In genomic region chr5:165783024-165783423, GRCh38 we compare ENCODE assay signal across 18 cellular contexts.
DNase-seq lines count a peak whose midpoint lies in the region; ATAC-seq, FAIRE-seq and TF ChIP-seq lines count a peak whose summit lies in the region.
"Had no signal": no experiment of that assay in that cellular context is flagged by ENCODE, and none has a peak within 500 bp of the region (broad histone marks: within the 10 kb centered on the region; RNA-seq: fewer than 3 reads in every experiment).

No MANE protein-coding gene starts in this region.

- no peak overlapping the region for H3K4me3 ChIP-seq in PC-3 (ENCODE audit: low read length)
- H3K4me3 ChIP-seq: BLaER1 treated with 17β-estradiol and CSF1 and Interleukin-3, amounts not matched to agents 10 nM and 100 nM; GM12878; GM23248; HAP-1 had no signal

- H3K9me3 ChIP-seq in PC-3 (ENCODE audit: low read length): no peaks in the 10 kb centered on the region
- H3K9me3 ChIP-seq: BLaER1 treated with 17β-estradiol and CSF1 and Interleukin-3, amounts not matched to agents 10 nM and 100 nM; HAP-1 had no signal

- FAIRE-seq in colon (lab: Jason Lieb, UNC): peak; percentile 31
- FAIRE-seq: GM12878, GM19239 had no signal

- peak; percentile 94 for ATAC-seq in PC-3
- ATAC-seq in GM21529 (IDR thresholded peaks at IDR 0.05; ENCODE audit: unreplicated experiment): no peak
- ATAC-seq: GM12878 had no signal

- BruUV-seq in PC-3 (replicated peaks; lab: Mats Ljungman, UMichigan): no TSS peak

- H3K9me2 ChIP-seq in PC-3 (replicated peaks; ENCODE audit: low read length): no peaks in the 10 kb centered on the region

- no peaks in the 10 kb centered on the region for H3F3A ChIP-seq in PC-3 (ENCODE audit: low read length, unreplicated experiment)

- intact Hi-C loops in PC-3 (cut with micrococcal nuclease): loop anchor here (10.0 kb wide), 1 partner anchor 148 kb away; no protein-coding TSS in a partner anchor

- H2AFZ ChIP-seq in PC-3 (ENCODE audit: low read length): no peak overlapping the region
- H2AFZ ChIP-seq: GM23248 had no signal

- no peaks in the 10 kb centered on the region for H3K36me3 ChIP-seq in PC-3 (ENCODE audit: low read depth, low read length)
- H3K36me3 ChIP-seq: BLaER1 treated with 17β-estradiol and CSF1 and Interleukin-3, amounts not matched to agents 10 nM and 100 nM; HAP-1 had no signal

- H3K27ac ChIP-seq in 22Rv1 (peak overlapping the region; percentile 72), PC-3 (ENCODE audit: low read length) (peak overlapping the region; percentile 25; the same call in 1 of the 2 replicates)
- H3K27ac ChIP-seq: BLaER1 treated with 17β-estradiol and CSF1 and Interleukin-3, amounts not matched to agents 10 nM and 100 nM; GM23248 had no signal

- no peaks in the 10 kb centered on the region for H3K27me3 ChIP-seq in PC-3 (ENCODE audit: low read length)
- H3K27me3 ChIP-seq: BLaER1 treated with 17β-estradiol and CSF1 and Interleukin-3, amounts not matched to agents 10 nM and 100 nM had no signal

- no peaks in the 10 kb centered on the region for H4K20me1 ChIP-seq in PC-3 (ENCODE audit: low read length)
- H4K20me1 ChIP-seq: BLaER1 treated with 17β-estradiol and CSF1 and Interleukin-3, amounts not matched to agents 10 nM and 100 nM had no signal

- POLR2A ChIA-PET in PC-3 (lab: Charles Lee; ENCODE audit: unreplicated experiment): interaction anchor here (0.6 kb wide), 1 partner anchor 620 kb away, joined by 3 read pairs; no protein-coding TSS in a partner anchor

- H3K9ac ChIP-seq in PC-3 (ENCODE audit: low read length): no peak overlapping the region
- H3K9ac ChIP-seq: BLaER1 treated with 17β-estradiol and CSF1 and Interleukin-3, amounts not matched to agents 10 nM and 100 nM; GM23248 had no signal

- DNase-seq in Daoy (ENCODE audit: low read depth) (peak; percentile 61), PC-3 (peak; percentile 66), globus pallidus (ENCODE audit: low spot score) (no peak), NCI-H1694 treated with DMSO at 0.1 percent for 48 hours (lab: John Stamatoyannopoulos, UW) (no peak)
- DNase-seq in effector CD4-positive, alpha-beta T cell: no peak
- DNase-seq: CD4-positive, CD25-positive, alpha-beta regulatory T cell; CD8-positive, alpha-beta memory T cell; COR-L47; DMS 273 treated with DMSO at 0.1 percent for 48 hours; DMS53; GM23248 had no signal

- CTCF ChIA-PET in PC-3 (lab: Charles Lee): no interaction called here

- no peaks in the 10 kb centered on the region; the same call in 1 of the 2 replicates for H3K4me1 ChIP-seq in PC-3 (ENCODE audit: insufficient read depth, low read length)

- TF ChIP-seq CTCF in 22Rv1 (IDR thresholded peaks at IDR 0.05): no peak
- no peak for TF ChIP-seq CTCF in PC-3 (conservative IDR thresholded peaks at IDR 0.05; ENCODE audit: low read depth, low read length)

- no peaks in the 10 kb centered on the region for H3K79me2 ChIP-seq in PC-3 (ENCODE audit: low read length)

- H3K4me2 ChIP-seq in PC-3 (ENCODE audit: low read length): 0 out of 2 replicates have a peak overlapping the region, but pooled peaks have one; percentile 26
- H3K4me2 ChIP-seq: BLaER1 treated with 17β-estradiol and CSF1 and Interleukin-3, amounts not matched to agents 10 nM and 100 nM had no signal

Comparison
In these comparisons a context has a peak if more than half of its experiments do, and no peak if none do; other contexts are left out.
1. DNase-seq: peak in Daoy (single experiment) and PC-3 (single experiment); none in globus pallidus (single experiment), effector CD4-positive, alpha-beta T cell (single experiment) and NCI-H1694 treated with DMSO at 0.1 percent for 48 hours (single experiment).